Comparison of ENCODE assay signal across 15 cellular contexts in the genomic region with DNA sequence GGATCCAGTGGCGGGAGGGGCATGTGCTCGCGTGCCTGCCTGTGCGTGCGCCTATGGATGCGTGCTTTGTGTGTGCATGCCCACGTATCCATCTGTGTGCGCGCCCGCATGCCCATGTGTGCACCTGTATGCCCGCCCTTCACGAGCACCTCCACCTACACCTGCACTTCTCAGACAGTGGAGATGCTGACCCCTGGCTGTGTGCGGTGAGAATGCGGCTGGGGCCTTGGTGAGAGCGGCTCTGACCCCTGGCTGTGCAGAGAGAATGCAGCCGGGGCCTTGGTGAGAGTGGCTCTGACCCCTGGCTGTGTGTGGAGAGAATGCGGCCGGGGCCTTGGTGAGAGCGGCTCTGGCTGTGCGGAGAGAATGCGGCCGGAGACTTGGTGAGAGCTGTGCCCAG. TPM values are rescaled to one million over a fixed set of nuclear protein-coding genes. Genes with fewer than 3 reads are reported as not detected.
DNase-seq lines count a peak whose midpoint lies in the region; ATAC-seq, FAIRE-seq and TF ChIP-seq lines count a peak whose summit lies in the region.
"Had no signal": no experiment of that assay in that cellular context is flagged by ENCODE, and none has a peak within 500 bp of the region (broad histone marks: within the 10 kb centered on the region; RNA-seq: fewer than 3 reads in every experiment).

No MANE protein-coding gene starts in this region.

- no peaks in the 10 kb centered on the region for H3K36me3 ChIP-seq in GM23338 (ENCODE audit: insufficient read depth)
- H3K36me3 ChIP-seq in PC-9 (ENCODE audit: low read depth): 0 out of 2 replicates have a peak, but pooled peaks cover 4% of the 10 kb centered on the region
- H3K36me3 ChIP-seq in upper lobe of right lung: peaks cover 9% of the 10 kb centered on the region
- H3K36me3 ChIP-seq: ovary had no signal

- H3K4me3 ChIP-seq in A549 (no peak overlapping the region), GM23338 (no peak overlapping the region), PC-9 (no peak overlapping the region), upper lobe of right lung (no peak overlapping the region)
- H3K4me3 ChIP-seq: ovary had no signal

- CTCF ChIA-PET in A549 (lab: Yijun Ruan, JAX) (interaction anchor here (0.6 to 1.3 kb wide), 3 partner anchors 20 to 96 kb away, joined by 3 read pairs; no protein-coding TSS in a partner anchor), PC-9 (lab: Charles Lee) (no interaction called here)

- POLR2A ChIA-PET in A549 (lab: Yijun Ruan, JAX) (no interaction called here), PC-9 (lab: Charles Lee; ENCODE audit: unreplicated experiment) (no interaction called here)

- peaks cover 56% of the 10 kb centered on the region; the same call in 1 of the 2 replicates for H4K20me1 ChIP-seq in GM23338 (replicated peaks; ENCODE audit: insufficient read depth)
- peaks cover 59% of the 10 kb centered on the region for H4K20me1 ChIP-seq in PC-9 (ENCODE audit: insufficient read depth)

- H3K27ac Mint-ChIP-seq in GM23338: peak overlapping the region; percentile 72
- H3K27ac Mint-ChIP-seq: activated B cell treated with CpG ODN at 0.5 μM for 24 hours; activated T-helper 1 cell treated with anti-CD3 and anti-CD28 coated beads, Interleukin-12 subunit alpha, Interleukin-12 subunit beta, Interleukin-2, Interleukin-4 antibody, amounts not matched to agents 30 ng/mL and 10 ng/mL and 1 ng/mL, durations not matched to agents 14 hours and 24 hours and 36 hours had no signal

- ATAC-seq in A549: peak; percentile 58 to 78; a peak in 5 of 6 replicates
- peak; percentile 97 for ATAC-seq in GM23338
- no peak for ATAC-seq in upper lobe of right lung
- no peak for ATAC-seq in GM18861 (IDR thresholded peaks at IDR 0.05; ENCODE audit: unreplicated experiment)

- no peak; the same call in 2 of the 3 replicates for TF ChIP-seq CTCF in A549 (IDR thresholded peaks at IDR 0.05)
- TF ChIP-seq CTCF in GM23338 (conservative IDR thresholded peaks at IDR 0.05; ENCODE audit: low read depth in 2 of 2): peak; percentile 65 to 84
- TF ChIP-seq CTCF in PC-9 (conservative IDR thresholded peaks at IDR 0.05): peak; percentile 42
- no peak for TF ChIP-seq CTCF in upper lobe of right lung (IDR thresholded peaks at IDR 0.05)

- H3K27ac ChIP-seq in A549 (no peak overlapping the region), GM23338 (ENCODE audit: low read depth) (0 out of 2 replicates have a peak overlapping the region, but pooled peaks have one; percentile 72), PC-9 (no peak overlapping the region), upper lobe of right lung (no peak overlapping the region)
- H3K27ac ChIP-seq: ovary had no signal

- no peak for TF ChIP-seq POLR2A in A549 (IDR thresholded peaks at IDR 0.05; ENCODE audit: low read length)

- TF ChIP-seq EP300 in A549 (IDR thresholded peaks at IDR 0.05): no peak

- H3K9me3 Mint-ChIP-seq in GM23338: no peaks in the 10 kb centered on the region
- H3K9me3 Mint-ChIP-seq: activated B cell treated with CpG ODN at 0.5 μM for 24 hours; activated T-helper 1 cell treated with anti-CD3 and anti-CD28 coated beads, Interleukin-12 subunit alpha, Interleukin-12 subunit beta, Interleukin-2, Interleukin-4 antibody, amounts not matched to agents 30 ng/mL and 10 ng/mL and 1 ng/mL, durations not matched to agents 14 hours and 24 hours and 36 hours had no signal

- H3K4me1 ChIP-seq in A549 (no peaks in the 10 kb centered on the region; the same call in 2 of the 3 replicates), GM23338 (ENCODE audit: insufficient read depth) (peaks cover 3% of the 10 kb centered on the region; the same call in 1 of the 2 replicates), PC-9 (replicated peaks; ENCODE audit: insufficient read depth) (peaks cover 13% of the 10 kb centered on the region), upper lobe of right lung (no peaks in the 10 kb centered on the region)

- DNase-seq in A549 (ENCODE audit: low read depth in 1 of 2, low spot score in 1 of 2) (peak; percentile 33 to 50), GM23338 (ENCODE audit: low spot score) (peak; percentile 90), PC-9 (peak in 1 of 2 experiments; percentile 25), iPS DF 19.7 (ENCODE audit: low read depth, low spot score) (peak; percentile 30), upper lobe of right lung (no peak), COLO668 (lab: John Stamatoyannopoulos, UW; ENCODE audit: unreplicated experiment) (no peak)
- DNase-seq in central memory CD4-positive, alpha-beta T cell: no peak
- DNase-seq: activated B cell treated with CpG ODN at 0.5 μM for 24 hours, AML-193, caudate nucleus, NCI-H2107, ovary, Right ventricle myocardium superior had no signal

- H2AFZ ChIP-seq in GM23338: no peak overlapping the region
- H2AFZ ChIP-seq in PC-9: no peak overlapping the region

- WGBS in A549 (ENCODE audit: missing lambda C conversion rate): 92% methylated on average over 22 of the region's 22 CpGs

- no TSS peak for BruUV-seq in PC-9 (replicated peaks; lab: Mats Ljungman, UMichigan)

- peaks cover 85% of the 10 kb centered on the region for H3K79me2 ChIP-seq in GM23338 (replicated peaks; ENCODE audit: insufficient read depth)
- peaks cover 52% of the 10 kb centered on the region for H3K79me2 ChIP-seq in PC-9 (ENCODE audit: low read depth)

- peaks cover 23% of the 10 kb centered on the region; the same call in 2 of the 3 replicates for H3K36me3 Mint-ChIP-seq in GM23338 (ENCODE audit: low read depth)

- H3K9me3 ChIP-seq in A549: no peaks in the 10 kb centered on the region
- no peaks in the 10 kb centered on the region for H3K9me3 ChIP-seq in PC-9 (ENCODE audit: insufficient read depth, low read depth)
- H3K9me3 ChIP-seq in upper lobe of right lung: no peaks in the 10 kb centered on the region
- H3K9me3 ChIP-seq: ovary had no signal

- peak in 1 of 2 experiments; percentile 30; a peak in 2 of 5 replicates for TF ChIP-seq RAD21 in A549 (conservative IDR thresholded peaks at IDR 0.05 in 1 of 2, IDR thresholded peaks at IDR 0.05 in 1 of 2)

- intact Hi-C loops in PC-9 (cut with micrococcal nuclease; ENCODE audit: unreplicated experiment): no loop called here
- intact Hi-C loops in upper lobe of right lung (cut with DNase I): no loop called here

- peaks cover 7% of the 10 kb centered on the region for H3K27me3 Mint-ChIP-seq in GM23338 (ENCODE audit: insufficient read depth, low read depth, poor library complexity)
- H3K27me3 Mint-ChIP-seq: activated B cell treated with CpG ODN at 0.5 μM for 24 hours had no signal

- H3F3A ChIP-seq in GM23338 (replicated peaks; ENCODE audit: low read depth) (peaks cover 5% of the 10 kb centered on the region), PC-9 (ENCODE audit: insufficient read depth, low read depth) (peaks cover 13% of the 10 kb centered on the region; the same call in 1 of the 2 replicates)

- peaks cover 23% of the 10 kb centered on the region for H3K4me1 Mint-ChIP-seq in GM23338

- FAIRE-seq in A549 (lab: Jason Lieb, UNC): no peak

- H3K27me3 ChIP-seq in GM23338 (ENCODE audit: insufficient read depth) (no peaks in the 10 kb centered on the region), PC-9 (ENCODE audit: insufficient read depth, low read depth) (no peaks in the 10 kb centered on the region), upper lobe of right lung (no peaks in the 10 kb centered on the region)
- H3K27me3 ChIP-seq: ovary had no signal

- no peak overlapping the region for H3K4me2 ChIP-seq in A549
- 0 out of 2 replicates have a peak overlapping the region, but pooled peaks have one; percentile 31 for H3K4me2 ChIP-seq in GM23338
- H3K4me2 ChIP-seq in PC-9: no peak overlapping the region

- no peak overlapping the region for H3K4me3 Mint-ChIP-seq in GM23338
- H3K4me3 Mint-ChIP-seq: activated B cell treated with CpG ODN at 0.5 μM for 24 hours; activated T-helper 1 cell treated with anti-CD3 and anti-CD28 coated beads, Interleukin-12 subunit alpha, Interleukin-12 subunit beta, Interleukin-2, Interleukin-4 antibody, amounts not matched to agents 30 ng/mL and 10 ng/mL and 1 ng/mL, durations not matched to agents 14 hours and 24 hours and 36 hours had no signal

- H3K9me2 ChIP-seq in GM23338 (ENCODE audit: insufficient read depth) (no peaks in the 10 kb centered on the region), PC-9 (ENCODE audit: insufficient read depth) (no peaks in the 10 kb centered on the region)

RNA-seq across cellular contexts. Expression of gene AXIN1, which starts 33.9 kb away (rescaled TPM):
- polyA plus RNA-seq in A549 (2011; rRNA removed): 8.7 and 8.9 TPM in 2 replicates
- 25.3 and 30.9 TPM in 2 replicates for polyA plus RNA-seq in A549 (2012; cell fraction: cytosol; rRNA removed)
- polyA plus RNA-seq in A549 (2012; cell fraction: nucleus; rRNA removed): 26.5 and 35.0 TPM in 2 replicates
- polyA plus RNA-seq in A549 (2017; fragmentation: RNase III; extraction: RNeasy Plus Mini Kit Qiagen cat#74134 plus additional on column Dnase treatment): 18.1 to 19.3 TPM (median 18.6 TPM) in 3 replicates
- polyA minus RNA-seq in A549 (2011; rRNA and poly(A)+ RNA removed): 5.9 and 9.3 TPM in 2 replicates
- total RNA-seq in GM23338 (2014; rRNA removed; shearing (Covaris generic)): 50.6 and 54.5 TPM in 2 replicates
- polyA plus RNA-seq in GM23338 (2016; fragmentation: Nextera tagmentation; extraction: Ambion mirVana): 14.3 and 15.0 TPM in 2 replicates
- 42.0 and 51.2 TPM in 2 replicates for total RNA-seq in PC-9 (2021)
- 28.9 TPM for total RNA-seq in upper lobe of right lung

RNA-seq across cellular contexts. Expression of gene PDIA2, which starts 35.7 kb away (rescaled TPM):
- polyA plus RNA-seq in A549 (2011; rRNA removed): 0.21 and 0.45 TPM in 2 replicates
- 0.35 and 0.46 TPM in 2 replicates for polyA plus RNA-seq in A549 (2012; cell fraction: cytosol; rRNA removed)
- 4.7 and 5.2 TPM in 2 replicates for polyA plus RNA-seq in A549 (2012; cell fraction: nucleus; rRNA removed)
- polyA plus RNA-seq in A549 (2017; fragmentation: RNase III; extraction: RNeasy Plus Mini Kit Qiagen cat#74134 plus additional on column Dnase treatment): 0.42 to 0.82 TPM (median 0.52 TPM) in 3 replicates
- 0.15 TPM in 1 of 2 replicates, not detected in the other for polyA minus RNA-seq in A549 (2011; rRNA and poly(A)+ RNA removed)
- 0.87 TPM in 1 of 2 replicates, not detected in the other for total RNA-seq in GM23338 (2014; rRNA removed; shearing (Covaris generic))
- polyA plus RNA-seq in GM23338 (2016; fragmentation: Nextera tagmentation; extraction: Ambion mirVana): 0.39 and 0.52 TPM in 2 replicates
- total RNA-seq in PC-9 (2021): not detected in 2 replicates
- 0.96 TPM for total RNA-seq in upper lobe of right lung
- total RNA-seq: activated B cell treated with CpG ODN at 0.5 μM for 24 hours; activated T-helper 1 cell treated with anti-CD3 and anti-CD28 coated beads, Interleukin-12 subunit alpha, Interleukin-12 subunit beta, Interleukin-2, Interleukin-4 antibody, amounts not matched to agents 30 ng/mL and 10 ng/mL and 1 ng/mL, durations not matched to agents 14 hours and 24 hours and 36 hours had no signal

RNA-seq across cellular contexts. Expression of gene ARHGDIG, which starts 38.2 kb away (rescaled TPM):
- 0.82 and 1.1 TPM in 2 replicates for polyA plus RNA-seq in A549 (2011; rRNA removed)
- 2.8 and 3.7 TPM in 2 replicates for polyA plus RNA-seq in A549 (2012; cell fraction: cytosol; rRNA removed)
- 5.4 and 5.6 TPM in 2 replicates for polyA plus RNA-seq in A549 (2012; cell fraction: nucleus; rRNA removed)
- 1.3 to 1.9 TPM (median 1.4 TPM) in 3 replicates for polyA plus RNA-seq in A549 (2017; fragmentation: RNase III; extraction: RNeasy Plus Mini Kit Qiagen cat#74134 plus additional on column Dnase treatment)
- polyA minus RNA-seq in A549 (2011; rRNA and poly(A)+ RNA removed): 0.83 and 0.97 TPM in 2 replicates
- 1.0 and 1.2 TPM in 2 replicates for total RNA-seq in GM23338 (2014; rRNA removed; shearing (Covaris generic))
- polyA plus RNA-seq in GM23338 (2016; fragmentation: Nextera tagmentation; extraction: Ambion mirVana): 0.24 and 0.78 TPM in 2 replicates
- total RNA-seq in PC-9 (2021): not detected in 2 replicates
- total RNA-seq in upper lobe of right lung: 1.3 TPM
- total RNA-seq: activated B cell treated with CpG ODN at 0.5 μM for 24 hours; activated T-helper 1 cell treated with anti-CD3 and anti-CD28 coated beads, Interleukin-12 subunit alpha, Interleukin-12 subunit beta, Interleukin-2, Interleukin-4 antibody, amounts not matched to agents 30 ng/mL and 10 ng/mL and 1 ng/mL, durations not matched to agents 14 hours and 24 hours and 36 hours had no signal

RNA-seq across cellular contexts. Expression of gene RGS11, which starts 42.9 kb away (rescaled TPM):
- polyA plus RNA-seq in A549 (2011; rRNA removed) (2.1 and 2.6 TPM in 2 replicates), A549 (2017; fragmentation: RNase III; extraction: RNeasy Plus Mini Kit Qiagen cat#74134 plus additional on column Dnase treatment) (4.2 to 6.7 TPM (median 5.3 TPM) in 3 replicates), GM23338 (2016; fragmentation: Nextera tagmentation; extraction: Ambion mirVana) (0.38 and 0.74 TPM in 2 replicates)
- polyA plus RNA-seq in A549 (2012; cell fraction: cytosol; rRNA removed): 3.4 and 4.4 TPM in 2 replicates
- polyA plus RNA-seq in A549 (2012; cell fraction: nucleus; rRNA removed): 48.3 and 51.7 TPM in 2 replicates
- polyA minus RNA-seq in A549 (2011; rRNA and poly(A)+ RNA removed): 1.2 and 1.4 TPM in 2 replicates
- 0.58 and 1.8 TPM in 2 replicates for total RNA-seq in GM23338 (2014; rRNA removed; shearing (Covaris generic))
- total RNA-seq in PC-9 (2021) (not detected in 2 replicates), upper lobe of right lung (7.8 TPM)
- total RNA-seq: activated B cell treated with CpG ODN at 0.5 μM for 24 hours had no signal

RNA-seq across cellular contexts. Expression of gene MRPL28, which starts 51.7 kb away (rescaled TPM):
- polyA plus RNA-seq in A549 (2011; rRNA removed): 115 and 130 TPM in 2 replicates
- polyA plus RNA-seq in A549 (2012; cell fraction: cytosol; rRNA removed): 235 and 249 TPM in 2 replicates
- polyA plus RNA-seq in A549 (2012; cell fraction: nucleus; rRNA removed): 164 and 216 TPM in 2 replicates
- 139 to 144 TPM (median 139 TPM) in 3 replicates for polyA plus RNA-seq in A549 (2017; fragmentation: RNase III; extraction: RNeasy Plus Mini Kit Qiagen cat#74134 plus additional on column Dnase treatment)
- polyA minus RNA-seq in A549 (2011; rRNA and poly(A)+ RNA removed): 56.3 and 61.4 TPM in 2 replicates
- total RNA-seq in GM23338 (2014; rRNA removed; shearing (Covaris generic)): 115 and 169 TPM in 2 replicates
- 129 and 135 TPM in 2 replicates for polyA plus RNA-seq in GM23338 (2016; fragmentation: Nextera tagmentation; extraction: Ambion mirVana)
- 130 and 150 TPM in 2 replicates for total RNA-seq in PC-9 (2021)
- 39.0 TPM for total RNA-seq in upper lobe of right lung

Comparison
In these comparisons a context has a peak if more than half of its experiments do, and no peak if none do; other contexts are left out.
1. ATAC-seq: peak in A549 (2 of 2) and GM23338 (single experiment); none in upper lobe of right lung (single experiment) and GM18861 (single experiment).
2. DNase-seq: peak in A549 (2 of 2), GM23338 (single experiment) and iPS DF 19.7 (single experiment); none in central memory CD4-positive, alpha-beta T cell (single experiment), upper lobe of right lung (single experiment) and COLO668 (single experiment).
3. CTCF ChIP-seq: peak in GM23338 (2 of 2) and PC-9 (single experiment); none in A549 (single experiment) and upper lobe of right lung (single experiment).